ENCODE assay signal across 21 cellular contexts in the genomic region with DNA sequence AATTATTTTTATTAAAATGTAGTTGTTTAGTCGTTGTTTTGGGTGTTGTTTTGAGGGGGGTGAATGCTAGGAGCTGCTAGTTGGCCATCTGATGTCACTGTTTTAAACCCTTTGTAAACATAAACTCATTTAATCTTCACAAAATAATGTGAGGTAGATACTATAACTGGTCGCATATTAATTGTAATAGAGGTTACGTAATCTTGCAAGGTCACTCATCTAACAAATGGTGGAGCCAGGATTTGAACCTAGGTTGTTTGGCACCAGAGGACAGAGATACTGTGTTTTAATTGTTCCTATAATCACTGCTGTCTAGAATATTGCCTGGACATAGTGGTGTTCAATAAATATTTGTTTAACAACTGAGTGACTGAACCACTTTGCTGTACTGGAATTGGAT. TPM values are rescaled to one million over a fixed set of nuclear protein-coding genes. Genes with fewer than 3 reads are reported as not detected.
"Had no signal": no experiment of that assay in that cellular context is flagged by ENCODE, and none has a peak within 500 bp of the region (broad histone marks: within the 10 kb centered on the region; RNA-seq: fewer than 3 reads in every experiment).

No MANE protein-coding gene starts in this region.

- H3K9me3 ChIP-seq: SK-N-SH had no signal

- H3K4me2 ChIP-seq: SK-N-SH had no signal

- H3K27ac ChIP-seq: HL-60, RWPE1 had no signal

- H3K27me3 ChIP-seq: MG63 had no signal

- H3K4me3 ChIP-seq: MG63 had no signal

- H3K9ac ChIP-seq: SK-N-SH had no signal

- DNase-seq: KBM-7, MG63, NCI-H1092, NCI-H1105 treated with DMSO at 0.1 percent for 48 hours, NCI-H1417 treated with DMSO at 0.1 percent for 48 hours, NCI-H146, NCI-H1694 treated with DMSO at 0.1 percent for 48 hours, NCI-H1930, NCI-H2081, NCI-H2107, NCI-H2227 treated with DMSO at 0.1 percent for 48 hours, NCI-H524, NCI-H526 treated with DMSO at 0.1 percent for 48 hours, NCI-H774, PC-3, SHP77, SK-N-SH, SW 1271 had no signal

- ATAC-seq: Panc1, PC-3 had no signal

RNA-seq across cellular contexts. Expression of a gene that starts 54.4 kb away (rescaled TPM):
- total RNA-seq: PC-3 had no signal
